In the genomic region with DNA sequence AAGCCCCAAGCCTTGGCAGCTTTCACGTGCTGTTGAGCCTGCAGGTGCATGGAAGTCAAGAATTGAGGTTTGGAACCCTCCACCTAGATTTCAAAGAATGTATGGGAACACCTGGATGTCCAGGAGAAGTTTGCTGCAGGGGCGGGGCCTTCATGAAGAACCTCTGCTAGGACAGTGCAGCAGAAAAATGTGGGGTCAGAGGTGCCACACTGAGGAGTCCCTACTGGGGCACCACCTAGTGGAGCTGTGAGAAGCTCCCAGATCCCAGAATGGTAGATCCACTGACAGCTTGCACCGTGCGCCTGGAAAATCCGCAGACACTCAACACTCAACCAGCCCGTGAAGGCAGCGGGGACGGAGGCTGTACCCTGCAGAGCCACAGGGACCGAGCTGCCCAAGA, we compare ENCODE assay signal across 1 cellular context.
TF ChIP-seq lines count a peak whose summit lies in the region.

No MANE protein-coding gene starts in this region.

TF ChIP-seq in K562, 482 proteins besides CTCF, POLR2A, EP300 and RAD21 (continued from another document):
- TF ChIP-seq, protein P1, sequence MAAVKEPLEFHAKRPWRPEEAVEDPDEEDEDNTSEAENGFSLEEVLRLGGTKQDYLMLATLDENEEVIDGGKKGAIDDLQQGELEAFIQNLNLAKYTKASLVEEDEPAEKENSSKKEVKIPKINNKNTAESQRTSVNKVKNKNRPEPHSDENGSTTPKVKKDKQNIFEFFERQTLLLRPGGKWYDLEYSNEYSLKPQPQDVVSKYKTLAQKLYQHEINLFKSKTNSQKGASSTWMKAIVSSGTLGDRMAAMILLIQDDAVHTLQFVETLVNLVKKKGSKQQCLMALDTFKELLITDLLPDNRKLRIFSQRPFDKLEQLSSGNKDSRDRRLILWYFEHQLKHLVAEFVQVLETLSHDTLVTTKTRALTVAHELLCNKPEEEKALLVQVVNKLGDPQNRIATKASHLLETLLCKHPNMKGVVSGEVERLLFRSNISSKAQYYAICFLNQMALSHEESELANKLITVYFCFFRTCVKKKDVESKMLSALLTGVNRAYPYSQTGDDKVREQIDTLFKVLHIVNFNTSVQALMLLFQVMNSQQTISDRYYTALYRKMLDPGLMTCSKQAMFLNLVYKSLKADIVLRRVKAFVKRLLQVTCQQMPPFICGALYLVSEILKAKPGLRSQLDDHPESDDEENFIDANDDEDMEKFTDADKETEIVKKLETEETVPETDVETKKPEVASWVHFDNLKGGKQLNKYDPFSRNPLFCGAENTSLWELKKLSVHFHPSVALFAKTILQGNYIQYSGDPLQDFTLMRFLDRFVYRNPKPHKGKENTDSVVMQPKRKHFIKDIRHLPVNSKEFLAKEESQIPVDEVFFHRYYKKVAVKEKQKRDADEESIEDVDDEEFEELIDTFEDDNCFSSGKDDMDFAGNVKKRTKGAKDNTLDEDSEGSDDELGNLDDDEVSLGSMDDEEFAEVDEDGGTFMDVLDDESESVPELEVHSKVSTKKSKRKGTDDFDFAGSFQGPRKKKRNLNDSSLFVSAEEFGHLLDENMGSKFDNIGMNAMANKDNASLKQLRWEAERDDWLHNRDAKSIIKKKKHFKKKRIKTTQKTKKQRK (IDR thresholded peaks at IDR 0.05; ENCODE audit: borderline replicate concordance, low read depth, low read length): no peak
- TF ChIP-seq GTF2F1 (IDR thresholded peaks at IDR 0.05; ENCODE audit: low read depth, low read length) (no peak), TEAD4 (IDR thresholded peaks at IDR 0.05; ENCODE audit: low read length) (no peak), TEAD4 (CRISPR knock-in tag; IDR thresholded peaks at IDR 0.05; ENCODE audit: borderline replicate concordance) (no peak), CHD1 (IDR thresholded peaks at IDR 0.05; ENCODE audit: low read length) (no peak), ZC3H11A (IDR thresholded peaks at IDR 0.05; ENCODE audit: low read depth, low read length) (no peak), PTBP1 (IDR thresholded peaks at IDR 0.05; ENCODE audit: low read depth, low read length) (no peak)
- TF ChIP-seq, protein P2, sequence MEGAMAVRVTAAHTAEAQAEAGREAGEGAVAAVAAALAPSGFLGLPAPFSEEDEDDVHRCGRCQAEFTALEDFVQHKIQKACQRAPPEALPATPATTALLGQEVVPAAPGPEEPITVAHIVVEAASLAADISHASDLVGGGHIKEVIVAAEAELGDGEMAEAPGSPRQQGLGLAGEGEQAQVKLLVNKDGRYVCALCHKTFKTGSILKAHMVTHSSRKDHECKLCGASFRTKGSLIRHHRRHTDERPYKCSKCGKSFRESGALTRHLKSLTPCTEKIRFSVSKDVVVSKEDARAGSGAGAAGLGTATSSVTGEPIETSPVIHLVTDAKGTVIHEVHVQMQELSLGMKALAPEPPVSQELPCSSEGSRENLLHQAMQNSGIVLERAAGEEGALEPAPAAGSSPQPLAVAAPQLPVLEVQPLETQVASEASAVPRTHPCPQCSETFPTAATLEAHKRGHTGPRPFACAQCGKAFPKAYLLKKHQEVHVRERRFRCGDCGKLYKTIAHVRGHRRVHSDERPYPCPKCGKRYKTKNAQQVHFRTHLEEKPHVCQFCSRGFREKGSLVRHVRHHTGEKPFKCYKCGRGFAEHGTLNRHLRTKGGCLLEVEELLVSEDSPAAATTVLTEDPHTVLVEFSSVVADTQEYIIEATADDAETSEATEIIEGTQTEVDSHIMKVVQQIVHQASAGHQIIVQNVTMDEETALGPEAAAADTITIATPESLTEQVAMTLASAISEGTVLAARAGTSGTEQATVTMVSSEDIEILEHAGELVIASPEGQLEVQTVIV (CRISPR knock-in tag; IDR thresholded peaks at IDR 0.05; ENCODE audit: borderline replicate concordance): no peak
